31 cellular contexts compared by ENCODE assay signal in genomic region chr12:84937383-84937782, GRCh38. TPM values are rescaled to one million over a fixed set of nuclear protein-coding genes. Genes with fewer than 3 reads are reported as not detected.
"Had no signal": no experiment of that assay in that cellular context is flagged by ENCODE, and none has a peak within 500 bp of the region (broad histone marks: within the 10 kb centered on the region; RNA-seq: fewer than 3 reads in every experiment).

No MANE protein-coding gene starts in this region.

- H2AFZ ChIP-seq: neural progenitor cell had no signal

- ATAC-seq: left colon; left lung; natural killer cell; right lobe of liver; stimulated activated naive CD8-positive, alpha-beta T cell treated with anti-CD3 and anti-CD28 coated beads, Interleukin-15, Interleukin-2, amounts not matched to agents 100 U/mL and 50 U/mL, for 24 hours had no signal

- DNase-seq: hypothalamus; immature natural killer cell; kidney; left colon; left lung; lower lobe of right lung; mammary epithelial cell; mesendoderm; naive B cell; natural killer cell; nephron progenitor cell; ovary; right lobe of liver; stimulated activated CD4-positive, alpha-beta T cell treated with anti-CD3 and anti-CD28 coated beads, Interleukin-1b, Interleukin-23, amount 100 ng/mL, for 48 hours; stimulated activated CD4-positive, alpha-beta T cell treated with anti-CD3 and anti-CD28 coated beads, Interleukin-2, amount 100 ng/mL, for 48 hours; stimulated activated CD4-positive, alpha-beta T cell treated with anti-CD3 and anti-CD28 coated beads, Interleukin-4, amount 100 ng/mL, for 4 hours; stimulated activated CD8-positive, alpha-beta memory T cell treated with anti-CD3 and anti-CD28 coated beads, Interleukin-4, amount 100 ng/mL, for 48 hours; stimulated activated naive B cell treated with anti-CD40 and anti-IgM and Interleukin-4, amounts not matched to agents 10 μg/mL and 1 μg/mL and 100 μg/mL, for 72 hours; stimulated activated naive CD8-positive, alpha-beta T cell treated with anti-CD3 and anti-CD28 coated beads, Interleukin-15, Interleukin-2, amounts not matched to agents 100 U/mL and 50 U/mL, for 24 hours; stomach; testis; thyroid gland; transverse colon; uterus had no signal

- H3K4me3 Mint-ChIP-seq: immature natural killer cell; mesothelial cell of epicardium; naive B cell; natural killer cell; nephron progenitor cell; neural progenitor cell; stimulated activated naive B cell treated with anti-CD40 and anti-IgM and Interleukin-4, amounts not matched to agents 10 μg/mL and 1 μg/mL and 100 μg/mL, for 72 hours had no signal

- H3K27me3 ChIP-seq: left lung, neural progenitor cell, ovary, right atrium auricular region, right lobe of liver, stomach, testis, thyroid gland, transverse colon, uterus had no signal

- H3K9me3 Mint-ChIP-seq: nephron progenitor cell, neural progenitor cell had no signal

- H3K27ac Mint-ChIP-seq: immature natural killer cell; mesothelial cell of epicardium; naive B cell; natural killer cell; nephron progenitor cell; neural progenitor cell; progenitor cell of endocrine pancreas; stimulated activated naive B cell treated with anti-CD40 and anti-IgM and Interleukin-4, amounts not matched to agents 10 μg/mL and 1 μg/mL and 100 μg/mL, for 72 hours had no signal

- H3K9me3 ChIP-seq: left lung, lower lobe of right lung, ovary, right atrium auricular region, right lobe of liver, stomach, testis, thyroid gland, transverse colon, uterus had no signal

- H3K27me3 Mint-ChIP-seq: naive B cell; stimulated activated naive B cell treated with anti-CD40 and anti-IgM and Interleukin-4, amounts not matched to agents 10 μg/mL and 1 μg/mL and 100 μg/mL, for 72 hours had no signal

- H3K4me1 ChIP-seq: left lung, lower lobe of right lung, neural progenitor cell, right atrium auricular region, right lobe of liver, stomach, testis, thyroid gland, transverse colon, uterus had no signal

- H3K9ac ChIP-seq: neural progenitor cell had no signal

- H3K4me3 ChIP-seq: left lung, lower lobe of right lung, neural progenitor cell, ovary, right atrium auricular region, right lobe of liver, smooth muscle cell, stomach, testis, thyroid gland, transverse colon, uterus had no signal

- H3K4me2 ChIP-seq: neural progenitor cell, smooth muscle cell had no signal

- H3K36me3 ChIP-seq: left lung, lower lobe of right lung, neural progenitor cell, ovary, right atrium auricular region, right lobe of liver, stomach, thyroid gland, transverse colon, uterus had no signal

- H3K27ac ChIP-seq: left lung, lower lobe of right lung, neural progenitor cell, ovary, right atrium auricular region, right lobe of liver, stomach, testis, thyroid gland, transverse colon, uterus had no signal

- H3K36me3 Mint-ChIP-seq: mesothelial cell of epicardium; naive B cell; natural killer cell; neural progenitor cell; stimulated activated naive B cell treated with anti-CD40 and anti-IgM and Interleukin-4, amounts not matched to agents 10 μg/mL and 1 μg/mL and 100 μg/mL, for 72 hours had no signal

- H3K4me1 Mint-ChIP-seq: immature natural killer cell; mesothelial cell of epicardium; naive B cell; natural killer cell; nephron progenitor cell; neural progenitor cell; stimulated activated naive B cell treated with anti-CD40 and anti-IgM and Interleukin-4, amounts not matched to agents 10 μg/mL and 1 μg/mL and 100 μg/mL, for 72 hours had no signal

RNA-seq across cellular contexts. Expression of gene SLC6A15, which starts 24.8 kb away (rescaled TPM):
- total RNA-seq: liver, lower lobe of right lung, mononuclear cell, natural killer cell, right atrium auricular region, right lobe of liver had no signal
- polyA plus RNA-seq: immature natural killer cell, liver had no signal
